In the genomic region with DNA sequence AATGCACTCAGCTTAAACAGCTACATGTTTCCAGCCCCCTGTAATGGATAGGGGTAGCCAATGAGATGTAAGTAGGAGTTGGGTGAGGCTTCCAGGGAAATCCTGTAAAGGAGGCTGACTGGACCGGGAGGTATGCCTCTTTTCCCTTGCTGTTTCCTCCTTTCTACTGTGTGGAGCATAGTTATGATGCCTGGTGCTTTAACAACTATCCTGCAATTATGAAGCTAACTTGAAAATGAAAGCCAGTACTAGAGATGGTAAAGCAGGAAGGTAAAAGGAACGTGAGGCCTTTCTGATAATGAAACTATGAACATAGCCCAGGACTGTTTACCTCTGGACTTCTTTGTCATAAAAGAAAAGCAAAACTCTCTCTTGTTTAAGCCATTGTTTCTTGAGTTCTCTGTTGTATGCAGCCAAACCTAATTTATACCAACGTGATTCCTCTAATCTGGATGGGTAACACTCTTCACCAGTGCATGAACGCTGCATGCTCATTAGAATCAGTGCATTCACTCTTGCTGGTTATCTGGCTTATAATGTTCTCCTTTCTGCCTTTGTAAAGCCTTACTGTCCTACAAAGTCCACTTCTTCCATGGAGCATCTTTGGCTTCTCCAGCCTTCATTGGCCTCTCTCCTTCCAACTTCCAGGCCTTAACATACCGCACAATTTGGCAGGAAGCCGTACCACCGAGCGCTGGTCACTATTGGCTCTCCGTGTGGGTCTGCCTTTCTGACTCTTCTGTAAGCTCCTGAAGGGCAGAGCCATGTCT, we compare ENCODE assay signal across 13 cellular contexts. TPM values are rescaled to one million over a fixed set of nuclear protein-coding genes. Genes with fewer than 3 reads are reported as not detected.
A peak's percentile ranks its signal among the peaks of the same experiment; 100 is the strongest.
DNase-seq lines count a peak whose midpoint lies in the region; ATAC-seq, FAIRE-seq and TF ChIP-seq lines count a peak whose summit lies in the region.
"Had no signal": no experiment of that assay in that cellular context is flagged by ENCODE, and none has a peak within 500 bp of the region (broad histone marks: within the 10 kb centered on the region; RNA-seq: fewer than 3 reads in every experiment).

No MANE protein-coding gene starts in this region.

- no peak overlapping the region for H3K27ac Mint-ChIP-seq in T-cell
- H3K27ac Mint-ChIP-seq: activated naive CD4-positive, alpha-beta T cell treated with anti-CD3 and anti-CD28 coated beads, Interleukin-2, amount 50 U/mL, for 24 hours had no signal

- BruUV-seq in endothelial cell of umbilical vein (replicated peaks; lab: Mats Ljungman, UMichigan): TSS peak; percentile 67

- peaks cover 15 to 40% of the 10 kb centered on the region in 2 donors for H3K27me3 Mint-ChIP-seq in T-cell

- no peak for TF ChIP-seq POLR2A in endothelial cell of umbilical vein (IDR thresholded peaks at IDR 0.05; ENCODE audit: low read depth, low read length)

- TF ChIP-seq CTCF in endothelial cell of umbilical vein (IDR thresholded peaks at IDR 0.05; ENCODE audit: extremely low read depth in 1 of 2, insufficient read depth in 1 of 2, low read depth in 1 of 2, low read length in 2 of 2): no peak

- CTCF ChIA-PET in endothelial cell of umbilical vein (lab: Charles Lee): interaction anchor here (1.1 to 2.1 kb wide), 6 partner anchors 14 to 175 kb away, joined by 3 to 7 read pairs (median 4); no protein-coding TSS in a partner anchor
- CTCF ChIA-PET in T-cell (lab: Charles Lee): no interaction called here

- H3K36me3 Mint-ChIP-seq in T-cell: no peaks in the 10 kb centered on the region
- H3K36me3 Mint-ChIP-seq: activated naive CD4-positive, alpha-beta T cell treated with anti-CD3 and anti-CD28 coated beads, Interleukin-2, amount 50 U/mL, for 24 hours had no signal

- POLR2A ChIA-PET in endothelial cell of umbilical vein (lab: Charles Lee): interaction anchor here (1.2 kb wide), 1 partner anchor 10 kb away, joined by 4 read pairs; no protein-coding TSS in a partner anchor
- POLR2A ChIA-PET in T-cell (lab: Charles Lee): interaction anchor here in 1 of 2 donors (0.5 kb wide), 1 partner anchor 1614 kb away, joined by 4 read pairs; no protein-coding TSS in a partner anchor

- ATAC-seq in GM21619 (IDR thresholded peaks at IDR 0.05; ENCODE audit: unreplicated experiment) (peak; percentile 65), GM18517 (IDR thresholded peaks at IDR 0.05; ENCODE audit: unreplicated experiment) (no peak), T-cell (replicated peaks in 1 of 4) (no peak)

- H3K9me3 ChIP-seq in endothelial cell of umbilical vein (replicated peaks; ENCODE audit: control insufficient read depth, insufficient read depth, low read length) (no peaks in the 10 kb centered on the region), skeletal muscle satellite cell (replicated peaks; ENCODE audit: low read length) (no peaks in the 10 kb centered on the region)

- H3K9me1 ChIP-seq in endothelial cell of umbilical vein (replicated peaks; ENCODE audit: control insufficient read depth, extremely low read depth, insufficient read depth, low read length): no peaks in the 10 kb centered on the region

- H4K20me1 ChIP-seq in endothelial cell of umbilical vein (replicated peaks; ENCODE audit: control insufficient read depth, extremely low read depth, insufficient read depth, low read length): no peaks in the 10 kb centered on the region

- peak overlapping the region; percentile 68 for H2AFZ ChIP-seq in endothelial cell of umbilical vein (ENCODE audit: low read depth, low read length)

- no peak overlapping the region for H3K9ac ChIP-seq in endothelial cell of umbilical vein (replicated peaks; ENCODE audit: extremely low read depth, insufficient read depth, low read length)
- H3K9ac ChIP-seq in skeletal muscle satellite cell (ENCODE audit: low read depth, low read length): no peak overlapping the region

- peak overlapping the region; percentile 53 for H3K27ac ChIP-seq in endothelial cell of umbilical vein (ENCODE audit: insufficient read depth, low read depth, low read length)

- no peaks in the 10 kb centered on the region for H3K9me3 Mint-ChIP-seq in T-cell
- H3K9me3 Mint-ChIP-seq: activated naive CD4-positive, alpha-beta T cell treated with anti-CD3 and anti-CD28 coated beads, Interleukin-2, amount 50 U/mL, for 24 hours had no signal

- H3K36me3 ChIP-seq in endothelial cell of umbilical vein (ENCODE audit: control insufficient read depth in 2 of 2, extremely low read depth in 1 of 2, insufficient read depth in 2 of 2, low read length in 2 of 2): no peaks in the 10 kb centered on the region
- no peaks in the 10 kb centered on the region for H3K36me3 ChIP-seq in skeletal muscle satellite cell (ENCODE audit: insufficient read depth, low read length)

- dilution Hi-C loops in endothelial cell of umbilical vein (cut with MboI; ENCODE audit: extremely low pct_ligation_motif_present, low sequenced_read_pairs): no loop called here

- FAIRE-seq in endothelial cell of umbilical vein (lab: Jason Lieb, UNC): peak; percentile 89
- FAIRE-seq: D721Med had no signal

- peaks cover 14% of the 10 kb centered on the region for H3K4me1 ChIP-seq in endothelial cell of umbilical vein (ENCODE audit: control insufficient read depth, extremely low read depth, insufficient read depth, low read length)
- peaks cover 21% of the 10 kb centered on the region for H3K4me1 ChIP-seq in skeletal muscle satellite cell (ENCODE audit: control insufficient read depth, insufficient read depth, low read length)

- H3K4me2 ChIP-seq in endothelial cell of umbilical vein (ENCODE audit: insufficient read depth, low read length) (peak overlapping the region; percentile 70), skeletal muscle satellite cell (ENCODE audit: low read length) (peak overlapping the region; percentile 71)

- intact Hi-C loops in endothelial cell of umbilical vein (cut with micrococcal nuclease): no loop called here

- no peaks in the 10 kb centered on the region for H3K79me2 ChIP-seq in endothelial cell of umbilical vein (ENCODE audit: control insufficient read depth, insufficient read depth, low read length)

- DNase-seq in M059J (ENCODE audit: low read depth): peak; percentile 46
- peak; percentile 76 for DNase-seq in endothelial cell of umbilical vein (ENCODE audit: low read depth, low spot score)
- DNase-seq in stimulated activated CD4-positive, alpha-beta T cell treated with anti-CD3 and anti-CD28 coated beads, Interleukin-4, amount 100 ng/mL, for 24 hours: no peak
- no peak for DNase-seq in T-cell
- DNase-seq: hypothalamus, KG1, midbrain, substantia nigra had no signal

- no peaks in the 10 kb centered on the region for H3K27me3 ChIP-seq in endothelial cell of umbilical vein (ENCODE audit: control insufficient read depth in 2 of 2, insufficient read depth in 2 of 2, low read length in 2 of 2)
- H3K27me3 ChIP-seq in skeletal muscle satellite cell (ENCODE audit: control insufficient read depth, insufficient read depth, low read length): no peaks in the 10 kb centered on the region

- H3K4me3 ChIP-seq in endothelial cell of umbilical vein (replicated peaks in 1 of 3; ENCODE audit: insufficient read depth in 1 of 3, low read depth in 1 of 3, low read length in 3 of 3) (peak overlapping the region in 1 of 3 experiments; percentile 41), skeletal muscle satellite cell (ENCODE audit: low read length) (no peak overlapping the region)

- no peak overlapping the region for H3K4me3 Mint-ChIP-seq in T-cell
- H3K4me3 Mint-ChIP-seq: activated naive CD4-positive, alpha-beta T cell treated with anti-CD3 and anti-CD28 coated beads, Interleukin-2, amount 50 U/mL, for 24 hours had no signal

- no peaks in the 10 kb centered on the region for H3K4me1 Mint-ChIP-seq in T-cell
- H3K4me1 Mint-ChIP-seq: activated naive CD4-positive, alpha-beta T cell treated with anti-CD3 and anti-CD28 coated beads, Interleukin-2, amount 50 U/mL, for 24 hours had no signal

TF ChIP-seq in endothelial cell of umbilical vein, 7 proteins besides CTCF, POLR2A, EP300 and RAD21 (continues in another document):
- no peak for TF ChIP-seq JUN (IDR thresholded peaks at IDR 0.05; ENCODE audit: borderline replicate concordance, insufficient read depth, insufficient read length, low read depth)

RNA-seq across cellular contexts. Expression of a gene that starts 8.3 kb away (rescaled TPM):
- total RNA-seq in M059J (2014; rRNA removed; shearing (Covaris generic)): 7.1 and 12.0 TPM in 2 replicates
- 108 and 116 TPM in 2 replicates for total RNA-seq in endothelial cell of umbilical vein
- polyA plus RNA-seq in endothelial cell of umbilical vein: 23.7 and 29.5 TPM in 2 replicates
- polyA plus RNA-seq in endothelial cell of umbilical vein (2011; cell fraction: cytosol; rRNA removed): 19.4 and 22.2 TPM in 2 replicates
- 126 and 142 TPM in 2 replicates for polyA plus RNA-seq in endothelial cell of umbilical vein (2011; cell fraction: nucleus; rRNA removed)
- 50.9 and 51.5 TPM in 2 replicates for polyA plus RNA-seq in endothelial cell of umbilical vein (2012)
- polyA minus RNA-seq in endothelial cell of umbilical vein: 197 and 205 TPM in 2 replicates
- 3.0 TPM for polyA minus RNA-seq in endothelial cell of umbilical vein (2011; cell fraction: cytosol; rRNA and poly(A)+ RNA removed)
- polyA minus RNA-seq in endothelial cell of umbilical vein (2011; cell fraction: nucleus; rRNA and poly(A)+ RNA removed): 510 and 605 TPM in 2 replicates
- 16.5 and 18.8 TPM in 2 replicates for total RNA-seq in skeletal muscle satellite cell (2012; rRNA removed)
- under 1 TPM; 0.05 to 0.73 (median 0.36) TPM for total RNA-seq in T-cell

RNA-seq across cellular contexts. Expression of a gene that starts 52.2 kb away (rescaled TPM):
- 16.6 and 19.5 TPM in 2 replicates for total RNA-seq in M059J (2014; rRNA removed; shearing (Covaris generic))
- 24.8 and 25.2 TPM in 2 replicates for total RNA-seq in endothelial cell of umbilical vein
- 9.2 and 11.7 TPM in 2 replicates for polyA plus RNA-seq in endothelial cell of umbilical vein
- polyA plus RNA-seq in endothelial cell of umbilical vein (2011; cell fraction: cytosol; rRNA removed): 5.8 and 6.3 TPM in 2 replicates
- polyA plus RNA-seq in endothelial cell of umbilical vein (2011; cell fraction: nucleus; rRNA removed): 46.5 and 50.0 TPM in 2 replicates
- polyA plus RNA-seq in endothelial cell of umbilical vein (2012): 12.1 and 24.0 TPM in 2 replicates
- 14.9 and 27.4 TPM in 2 replicates for polyA minus RNA-seq in endothelial cell of umbilical vein
- 13.0 TPM for polyA minus RNA-seq in endothelial cell of umbilical vein (2011; cell fraction: cytosol; rRNA and poly(A)+ RNA removed)
- polyA minus RNA-seq in endothelial cell of umbilical vein (2011; cell fraction: nucleus; rRNA and poly(A)+ RNA removed): 30.1 and 44.0 TPM in 2 replicates
- 31.9 and 33.5 TPM in 2 replicates for total RNA-seq in skeletal muscle satellite cell (2012; rRNA removed)
- 10 to 100 TPM; 21.6 to 40.6 (median 24.5) TPM for total RNA-seq in T-cell

RNA-seq across cellular contexts. Expression of a gene that starts 52.3 kb away (rescaled TPM):
- 9.8 and 17.9 TPM in 2 replicates for total RNA-seq in M059J (2014; rRNA removed; shearing (Covaris generic))
- total RNA-seq in endothelial cell of umbilical vein: 17.2 and 19.5 TPM in 2 replicates
- 8.5 and 8.6 TPM in 2 replicates for polyA plus RNA-seq in endothelial cell of umbilical vein
- 7.4 and 9.9 TPM in 2 replicates for polyA plus RNA-seq in endothelial cell of umbilical vein (2011; cell fraction: cytosol; rRNA removed)
- polyA plus RNA-seq in endothelial cell of umbilical vein (2011; cell fraction: nucleus; rRNA removed): 36.7 and 51.9 TPM in 2 replicates
- polyA plus RNA-seq in endothelial cell of umbilical vein (2012): 12.8 and 14.6 TPM in 2 replicates
- 5.5 and 8.7 TPM in 2 replicates for polyA minus RNA-seq in endothelial cell of umbilical vein
- polyA minus RNA-seq in endothelial cell of umbilical vein (2011; cell fraction: cytosol; rRNA and poly(A)+ RNA removed): 2.2 TPM
- 23.5 and 36.0 TPM in 2 replicates for polyA minus RNA-seq in endothelial cell of umbilical vein (2011; cell fraction: nucleus; rRNA and poly(A)+ RNA removed)
- 8.7 and 10.9 TPM in 2 replicates for total RNA-seq in skeletal muscle satellite cell (2012; rRNA removed)
- 10 to 100 TPM; 37.8 to 42.8 (median 39.7) TPM for total RNA-seq in T-cell

Comparison
In these comparisons a context has a peak if more than half of its experiments do, and no peak if none do; other contexts are left out.
1. DNase-seq: peak in M059J (single experiment) and endothelial cell of umbilical vein (single experiment); none in stimulated activated CD4-positive, alpha-beta T cell treated with anti-CD3 and anti-CD28 coated beads, Interleukin-4, amount 100 ng/mL, for 24 hours (single experiment) and T-cell (0 of 34).